Comparison of ENCODE assay signal across 19 cellular contexts in the genomic region with DNA sequence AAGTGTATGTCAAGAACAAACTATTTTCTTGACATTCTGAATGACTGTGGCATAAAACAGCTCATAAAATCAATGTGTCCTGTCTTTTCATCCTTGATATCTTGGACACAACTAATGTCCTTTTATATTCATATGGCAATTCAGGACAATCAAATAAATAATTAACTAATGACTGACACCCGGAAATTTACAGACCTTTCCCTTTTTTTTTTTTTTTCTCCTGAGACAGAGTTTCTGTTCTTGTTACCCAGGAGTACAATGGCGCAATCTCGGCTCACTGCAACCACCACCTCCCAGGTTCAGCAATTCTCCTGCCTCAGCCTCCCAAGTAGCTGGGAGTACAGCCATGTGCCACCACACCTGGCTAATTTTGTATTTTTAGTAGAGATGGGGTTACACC.
A peak's percentile ranks its signal among the peaks of the same experiment; 100 is the strongest.
DNase-seq lines count a peak whose midpoint lies in the region; FAIRE-seq and TF ChIP-seq lines count a peak whose summit lies in the region.
"Had no signal": no experiment of that assay in that cellular context is flagged by ENCODE, and none has a peak within 500 bp of the region (broad histone marks: within the 10 kb centered on the region; RNA-seq: fewer than 3 reads in every experiment).

No MANE protein-coding gene starts in this region.

- H3K27me3 Mint-ChIP-seq in activated naive CD8-positive, alpha-beta T cell treated with anti-CD3 and anti-CD28 coated beads for 36 hours: peaks cover 12% of the 10 kb centered on the region

- H4K20me1 ChIP-seq in hepatocyte (ENCODE audit: insufficient read depth, poor library complexity, severe bottlenecking): no peaks in the 10 kb centered on the region

- no peaks in the 10 kb centered on the region for H3K36me3 Mint-ChIP-seq in activated naive CD8-positive, alpha-beta T cell treated with anti-CD3 and anti-CD28 coated beads for 36 hours

- H3K4me3 ChIP-seq in hepatocyte: no peak overlapping the region
- H3K4me3 ChIP-seq in liver (ENCODE audit: low read depth in 1 of 3, low read length in 3 of 3): no peak overlapping the region
- H3K4me3 ChIP-seq in small intestine (ENCODE audit: low read depth in 1 of 2, low read length in 2 of 2): no peak overlapping the region
- H3K4me3 ChIP-seq: GM23248, HAP-1, K562 had no signal

- no peak overlapping the region for H3K9ac ChIP-seq in liver (ENCODE audit: low read depth in 1 of 2, low read length in 2 of 2)
- H3K9ac ChIP-seq: GM23248 had no signal

- H3K27ac ChIP-seq in hepatocyte (no peak overlapping the region), liver (ENCODE audit: low read depth in 1 of 2, low read length in 2 of 2) (peak overlapping the region in 1 of 2 donors; percentile 16), small intestine (ENCODE audit: low read depth in 1 of 2, low read length in 1 of 2) (peak overlapping the region in 1 of 2 donors; percentile 3)
- H3K27ac ChIP-seq: C4-2B, GM23248 had no signal

- peak in 1 of 2 donors; percentile 14 for TF ChIP-seq RAD21 in liver (IDR thresholded peaks at IDR 0.05)

- H3K9me3 Mint-ChIP-seq in activated naive CD8-positive, alpha-beta T cell treated with anti-CD3 and anti-CD28 coated beads for 36 hours: no peaks in the 10 kb centered on the region
- H3K9me3 Mint-ChIP-seq: CD4-positive, alpha-beta T cell had no signal

- FAIRE-seq in small intestine (lab: Jason Lieb, UNC): no peak
- FAIRE-seq: A204.1, G401.6, GM12891, K562 had no signal

- H3K36me3 ChIP-seq in hepatocyte (replicated peaks; ENCODE audit: insufficient read depth, low read depth) (no peaks in the 10 kb centered on the region), liver (ENCODE audit: control insufficient read depth in 4 of 4, insufficient read depth in 3 of 4, low read depth in 1 of 4, low read length in 3 of 4) (no peaks in the 10 kb centered on the region), small intestine (ENCODE audit: control insufficient read depth in 2 of 2, insufficient read depth in 2 of 2, low read length in 2 of 2) (no peaks in the 10 kb centered on the region)
- H3K36me3 ChIP-seq: HAP-1 had no signal

- no peaks in the 10 kb centered on the region for H3K79me2 ChIP-seq in hepatocyte

- DNase-seq in HT-29 (ENCODE audit: low spot score) (peak; percentile 6), hepatocyte (ENCODE audit: low spot score) (no peak), small intestine (peak; percentile 61), DMS79 treated with DMSO at 0.1 percent for 48 hours (lab: John Stamatoyannopoulos, UW) (no peak), MV-4-11 (lab: John Stamatoyannopoulos, UW) (no peak)
- DNase-seq in activated naive CD8-positive, alpha-beta T cell treated with anti-CD3 and anti-CD28 coated beads for 36 hours: no peak
- DNase-seq: AML-193; Caco-2; CD4-positive, alpha-beta T cell; DMS153; GM23248; IMR-90 had no signal

- H3K4me1 ChIP-seq in hepatocyte (ENCODE audit: insufficient read depth) (no peaks in the 10 kb centered on the region), liver (ENCODE audit: control insufficient read depth in 4 of 4, insufficient read depth in 4 of 4, low read length in 3 of 4) (peaks cover 0 to 3% (median 0%) of the 10 kb centered on the region in 4 donors), small intestine (ENCODE audit: control insufficient read depth in 2 of 2, insufficient read depth in 1 of 2, low read depth in 1 of 2, low read length in 1 of 2) (no peaks in the 10 kb centered on the region)
- H3K4me1 ChIP-seq: Caco-2, HAP-1 had no signal

- WGBS in hepatocyte (ENCODE audit: low lambda C conversion rate, missing lambda C conversion rate): 92% methylated on average over 3 of the region's 3 CpGs
- 48% methylated on average over 3 of the region's 3 CpGs for WGBS in liver
- 15 to 62% (median 32%) methylated on average over 3 of the region's 3 CpGs for WGBS in small intestine, 3 donors

- no peak for TF ChIP-seq CTCF in hepatocyte (IDR thresholded peaks at IDR 0.05; ENCODE audit: poor library complexity)
- TF ChIP-seq CTCF in liver (IDR thresholded peaks at IDR 0.05; ENCODE audit: low read depth, low read length, missing input control): no peak

- peak overlapping the region; percentile 37 for H3K4me2 ChIP-seq in hepatocyte

- H3K9me3 ChIP-seq in hepatocyte (ENCODE audit: low read depth) (no peaks in the 10 kb centered on the region), liver (ENCODE audit: control insufficient read depth in 4 of 4, low read length in 3 of 4) (no peaks in the 10 kb centered on the region), small intestine (ENCODE audit: control insufficient read depth, low read depth) (no peaks in the 10 kb centered on the region)
- H3K9me3 ChIP-seq: Caco-2, HAP-1 had no signal

- no peak overlapping the region for H3K27ac Mint-ChIP-seq in activated naive CD8-positive, alpha-beta T cell treated with anti-CD3 and anti-CD28 coated beads for 36 hours
- H3K27ac Mint-ChIP-seq: CD4-positive, alpha-beta T cell had no signal

- no peaks in the 10 kb centered on the region for H3K9me2 ChIP-seq in hepatocyte (replicated peaks; ENCODE audit: insufficient read depth)

- no peak overlapping the region for H2AFZ ChIP-seq in hepatocyte
- H2AFZ ChIP-seq: GM23248 had no signal

- H3K4me3 Mint-ChIP-seq in activated naive CD8-positive, alpha-beta T cell treated with anti-CD3 and anti-CD28 coated beads for 36 hours: no peak overlapping the region
- H3K4me3 Mint-ChIP-seq: CD4-positive, alpha-beta T cell had no signal

- H3K27me3 ChIP-seq in hepatocyte: no peaks in the 10 kb centered on the region
- no peaks in the 10 kb centered on the region for H3K27me3 ChIP-seq in liver (ENCODE audit: control insufficient read depth in 4 of 4, insufficient read depth in 4 of 4, low read length in 3 of 4)
- no peaks in the 10 kb centered on the region for H3K27me3 ChIP-seq in small intestine (ENCODE audit: control insufficient read depth in 2 of 2, insufficient read depth in 2 of 2, low read length in 2 of 2)

- H3K4me1 Mint-ChIP-seq in activated naive CD8-positive, alpha-beta T cell treated with anti-CD3 and anti-CD28 coated beads for 36 hours: no peaks in the 10 kb centered on the region

TF ChIP-seq in liver, 16 proteins besides CTCF, POLR2A, EP300 and RAD21:
- peak; percentile 38 for TF ChIP-seq SP1 (IDR thresholded peaks at IDR 0.05)
- no peak for TF ChIP-seq FOXA2 (IDR thresholded peaks at IDR 0.05)
- no peak for TF ChIP-seq NR2F2 (IDR thresholded peaks at IDR 0.05)
- TF ChIP-seq, protein P1, sequence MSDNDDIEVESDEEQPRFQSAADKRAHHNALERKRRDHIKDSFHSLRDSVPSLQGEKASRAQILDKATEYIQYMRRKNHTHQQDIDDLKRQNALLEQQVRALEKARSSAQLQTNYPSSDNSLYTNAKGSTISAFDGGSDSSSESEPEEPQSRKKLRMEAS (IDR thresholded peaks at IDR 0.05): no peak
- TF ChIP-seq, protein P2, sequence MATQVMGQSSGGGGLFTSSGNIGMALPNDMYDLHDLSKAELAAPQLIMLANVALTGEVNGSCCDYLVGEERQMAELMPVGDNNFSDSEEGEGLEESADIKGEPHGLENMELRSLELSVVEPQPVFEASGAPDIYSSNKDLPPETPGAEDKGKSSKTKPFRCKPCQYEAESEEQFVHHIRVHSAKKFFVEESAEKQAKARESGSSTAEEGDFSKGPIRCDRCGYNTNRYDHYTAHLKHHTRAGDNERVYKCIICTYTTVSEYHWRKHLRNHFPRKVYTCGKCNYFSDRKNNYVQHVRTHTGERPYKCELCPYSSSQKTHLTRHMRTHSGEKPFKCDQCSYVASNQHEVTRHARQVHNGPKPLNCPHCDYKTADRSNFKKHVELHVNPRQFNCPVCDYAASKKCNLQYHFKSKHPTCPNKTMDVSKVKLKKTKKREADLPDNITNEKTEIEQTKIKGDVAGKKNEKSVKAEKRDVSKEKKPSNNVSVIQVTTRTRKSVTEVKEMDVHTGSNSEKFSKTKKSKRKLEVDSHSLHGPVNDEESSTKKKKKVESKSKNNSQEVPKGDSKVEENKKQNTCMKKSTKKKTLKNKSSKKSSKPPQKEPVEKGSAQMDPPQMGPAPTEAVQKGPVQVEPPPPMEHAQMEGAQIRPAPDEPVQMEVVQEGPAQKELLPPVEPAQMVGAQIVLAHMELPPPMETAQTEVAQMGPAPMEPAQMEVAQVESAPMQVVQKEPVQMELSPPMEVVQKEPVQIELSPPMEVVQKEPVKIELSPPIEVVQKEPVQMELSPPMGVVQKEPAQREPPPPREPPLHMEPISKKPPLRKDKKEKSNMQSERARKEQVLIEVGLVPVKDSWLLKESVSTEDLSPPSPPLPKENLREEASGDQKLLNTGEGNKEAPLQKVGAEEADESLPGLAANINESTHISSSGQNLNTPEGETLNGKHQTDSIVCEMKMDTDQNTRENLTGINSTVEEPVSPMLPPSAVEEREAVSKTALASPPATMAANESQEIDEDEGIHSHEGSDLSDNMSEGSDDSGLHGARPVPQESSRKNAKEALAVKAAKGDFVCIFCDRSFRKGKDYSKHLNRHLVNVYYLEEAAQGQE (IDR thresholded peaks at IDR 0.05): no peak
- TF ChIP-seq RXRA (IDR thresholded peaks at IDR 0.05): peak in 1 of 2 donors; percentile 49
- no peak for TF ChIP-seq HNF4G (IDR thresholded peaks at IDR 0.05)
- TF ChIP-seq, protein P3, sequence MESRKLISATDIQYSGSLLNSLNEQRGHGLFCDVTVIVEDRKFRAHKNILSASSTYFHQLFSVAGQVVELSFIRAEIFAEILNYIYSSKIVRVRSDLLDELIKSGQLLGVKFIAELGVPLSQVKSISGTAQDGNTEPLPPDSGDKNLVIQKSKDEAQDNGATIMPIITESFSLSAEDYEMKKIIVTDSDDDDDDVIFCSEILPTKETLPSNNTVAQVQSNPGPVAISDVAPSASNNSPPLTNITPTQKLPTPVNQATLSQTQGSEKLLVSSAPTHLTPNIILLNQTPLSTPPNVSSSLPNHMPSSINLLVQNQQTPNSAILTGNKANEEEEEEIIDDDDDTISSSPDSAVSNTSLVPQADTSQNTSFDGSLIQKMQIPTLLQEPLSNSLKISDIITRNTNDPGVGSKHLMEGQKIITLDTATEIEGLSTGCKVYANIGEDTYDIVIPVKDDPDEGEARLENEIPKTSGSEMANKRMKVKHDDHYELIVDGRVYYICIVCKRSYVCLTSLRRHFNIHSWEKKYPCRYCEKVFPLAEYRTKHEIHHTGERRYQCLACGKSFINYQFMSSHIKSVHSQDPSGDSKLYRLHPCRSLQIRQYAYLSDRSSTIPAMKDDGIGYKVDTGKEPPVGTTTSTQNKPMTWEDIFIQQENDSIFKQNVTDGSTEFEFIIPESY (IDR thresholded peaks at IDR 0.05): peak; percentile 18
- peak; percentile 48 for TF ChIP-seq YY1 (IDR thresholded peaks at IDR 0.05)
- no peak for TF ChIP-seq JUND (IDR thresholded peaks at IDR 0.05)
- TF ChIP-seq, protein P4, sequence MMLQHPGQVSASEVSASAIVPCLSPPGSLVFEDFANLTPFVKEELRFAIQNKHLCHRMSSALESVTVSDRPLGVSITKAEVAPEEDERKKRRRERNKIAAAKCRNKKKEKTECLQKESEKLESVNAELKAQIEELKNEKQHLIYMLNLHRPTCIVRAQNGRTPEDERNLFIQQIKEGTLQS (IDR thresholded peaks at IDR 0.05): no peak
- TF ChIP-seq HNF4A (conservative IDR thresholded peaks at IDR 0.05): peak; percentile 19 to 33
- no peak for TF ChIP-seq GABPA (IDR thresholded peaks at IDR 0.05 in 1 of 2, conservative IDR thresholded peaks at IDR 0.05 in 1 of 2)
- no peak for TF ChIP-seq EGR1 (IDR thresholded peaks at IDR 0.05; ENCODE audit: low read depth in 2 of 2)
TF ChIP-seq in liver: peak in this region for 5.

Comparison
In these comparisons a context has a peak if more than half of its experiments do, and no peak if none do; other contexts are left out.
1. DNase-seq: peak in HT-29 (single experiment) and small intestine (single experiment); none in hepatocyte (single experiment), activated naive CD8-positive, alpha-beta T cell treated with anti-CD3 and anti-CD28 coated beads for 36 hours (single experiment), DMS79 treated with DMSO at 0.1 percent for 48 hours (single experiment) and MV-4-11 (single experiment).